In genomic region chr4:100679926-100680325, GRCh38 we compare ENCODE assay signal across 15 cellular contexts.
"Had no signal": no experiment of that assay in that cellular context is flagged by ENCODE, and none has a peak within 500 bp of the region (broad histone marks: within the 10 kb centered on the region; RNA-seq: fewer than 3 reads in every experiment).

No MANE protein-coding gene starts in this region.

- DNase-seq: activated CD4-positive, alpha-beta T cell treated with anti-CD3 and anti-CD28 coated beads, Interleukin-2, amount 50 U/mL, for 48 hours; activated naive CD4-positive, alpha-beta T cell treated with anti-CD3 and anti-CD28 coated beads for 36 hours; activated naive CD8-positive, alpha-beta T cell treated with anti-CD3 and anti-CD28 coated beads, Interleukin-2, amount 50 U/mL, for 24 hours; cerebellar nuclear complex; effector memory CD8-positive, alpha-beta T cell; gastrocnemius medialis; heart left ventricle; left colon; midbrain; psoas muscle; right lobe of liver; stomach; testis; upper lobe of right lung; WERI-Rb-1 had no signal

- ATAC-seq: effector memory CD8-positive, alpha-beta T cell; gastrocnemius medialis; heart left ventricle; left colon; psoas muscle; right lobe of liver; upper lobe of right lung had no signal
